1 cellular context compared by ENCODE assay signal in the genomic region with DNA sequence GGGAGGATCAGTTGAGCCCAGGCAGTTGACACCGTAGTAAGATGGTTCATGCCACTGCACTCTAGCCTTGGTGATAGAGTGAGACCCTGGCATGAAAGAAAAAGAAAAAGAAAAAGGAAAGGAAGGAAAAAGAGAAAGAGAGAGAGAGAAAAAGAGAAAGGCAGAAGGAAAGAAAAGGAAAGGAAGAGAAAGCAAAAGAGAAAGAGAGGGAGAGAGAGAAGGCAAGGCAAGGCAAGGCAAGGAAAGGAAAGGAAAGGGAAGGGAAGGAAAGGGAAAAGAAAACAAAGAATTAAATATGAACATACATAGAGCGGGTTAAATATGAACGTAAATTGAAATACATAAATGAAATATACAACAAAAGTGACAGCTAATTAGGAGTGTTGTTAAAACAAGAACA.
A peak's percentile ranks its signal among the peaks of the same experiment; 100 is the strongest.
TF ChIP-seq lines count a peak whose summit lies in the region.

No MANE protein-coding gene starts in this region.

TF ChIP-seq in HEK293, 187 proteins besides CTCF, POLR2A, EP300 and RAD21:
- TF ChIP-seq, protein P1, sequence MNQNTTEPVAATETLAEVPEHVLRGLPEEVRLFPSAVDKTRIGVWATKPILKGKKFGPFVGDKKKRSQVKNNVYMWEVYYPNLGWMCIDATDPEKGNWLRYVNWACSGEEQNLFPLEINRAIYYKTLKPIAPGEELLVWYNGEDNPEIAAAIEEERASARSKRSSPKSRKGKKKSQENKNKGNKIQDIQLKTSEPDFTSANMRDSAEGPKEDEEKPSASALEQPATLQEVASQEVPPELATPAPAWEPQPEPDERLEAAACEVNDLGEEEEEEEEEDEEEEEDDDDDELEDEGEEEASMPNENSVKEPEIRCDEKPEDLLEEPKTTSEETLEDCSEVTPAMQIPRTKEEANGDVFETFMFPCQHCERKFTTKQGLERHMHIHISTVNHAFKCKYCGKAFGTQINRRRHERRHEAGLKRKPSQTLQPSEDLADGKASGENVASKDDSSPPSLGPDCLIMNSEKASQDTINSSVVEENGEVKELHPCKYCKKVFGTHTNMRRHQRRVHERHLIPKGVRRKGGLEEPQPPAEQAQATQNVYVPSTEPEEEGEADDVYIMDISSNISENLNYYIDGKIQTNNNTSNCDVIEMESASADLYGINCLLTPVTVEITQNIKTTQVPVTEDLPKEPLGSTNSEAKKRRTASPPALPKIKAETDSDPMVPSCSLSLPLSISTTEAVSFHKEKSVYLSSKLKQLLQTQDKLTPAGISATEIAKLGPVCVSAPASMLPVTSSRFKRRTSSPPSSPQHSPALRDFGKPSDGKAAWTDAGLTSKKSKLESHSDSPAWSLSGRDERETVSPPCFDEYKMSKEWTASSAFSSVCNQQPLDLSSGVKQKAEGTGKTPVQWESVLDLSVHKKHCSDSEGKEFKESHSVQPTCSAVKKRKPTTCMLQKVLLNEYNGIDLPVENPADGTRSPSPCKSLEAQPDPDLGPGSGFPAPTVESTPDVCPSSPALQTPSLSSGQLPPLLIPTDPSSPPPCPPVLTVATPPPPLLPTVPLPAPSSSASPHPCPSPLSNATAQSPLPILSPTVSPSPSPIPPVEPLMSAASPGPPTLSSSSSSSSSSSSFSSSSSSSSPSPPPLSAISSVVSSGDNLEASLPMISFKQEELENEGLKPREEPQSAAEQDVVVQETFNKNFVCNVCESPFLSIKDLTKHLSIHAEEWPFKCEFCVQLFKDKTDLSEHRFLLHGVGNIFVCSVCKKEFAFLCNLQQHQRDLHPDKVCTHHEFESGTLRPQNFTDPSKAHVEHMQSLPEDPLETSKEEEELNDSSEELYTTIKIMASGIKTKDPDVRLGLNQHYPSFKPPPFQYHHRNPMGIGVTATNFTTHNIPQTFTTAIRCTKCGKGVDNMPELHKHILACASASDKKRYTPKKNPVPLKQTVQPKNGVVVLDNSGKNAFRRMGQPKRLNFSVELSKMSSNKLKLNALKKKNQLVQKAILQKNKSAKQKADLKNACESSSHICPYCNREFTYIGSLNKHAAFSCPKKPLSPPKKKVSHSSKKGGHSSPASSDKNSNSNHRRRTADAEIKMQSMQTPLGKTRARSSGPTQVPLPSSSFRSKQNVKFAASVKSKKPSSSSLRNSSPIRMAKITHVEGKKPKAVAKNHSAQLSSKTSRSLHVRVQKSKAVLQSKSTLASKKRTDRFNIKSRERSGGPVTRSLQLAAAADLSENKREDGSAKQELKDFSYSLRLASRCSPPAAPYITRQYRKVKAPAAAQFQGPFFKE (tag by site-specific recombination; IDR thresholded peaks at IDR 0.05; ENCODE audit: borderline replicate concordance), result no peak
- no peak for TF ChIP-seq ZNF274 (IDR thresholded peaks at IDR 0.05; ENCODE audit: low read length)
- TF ChIP-seq ZNF274 (tag by site-specific recombination; IDR thresholded peaks at IDR 0.05; ENCODE audit: borderline replicate concordance), result no peak
- TF ChIP-seq PRDM1 (tag by site-specific recombination; IDR thresholded peaks at IDR 0.05), result peak; percentile 98
- TF ChIP-seq ZNF16 (tag by site-specific recombination; IDR thresholded peaks at IDR 0.05; ENCODE audit: low read depth), result no peak
- TF ChIP-seq ZSCAN30 (tag by site-specific recombination; IDR thresholded peaks at IDR 0.05), result no peak
- TF ChIP-seq ZNF292 (tag by site-specific recombination; IDR thresholded peaks at IDR 0.05; ENCODE audit: borderline replicate concordance, low read depth), result no peak
